Comparison of ENCODE assay signal across 1 cellular context in the genomic region with DNA sequence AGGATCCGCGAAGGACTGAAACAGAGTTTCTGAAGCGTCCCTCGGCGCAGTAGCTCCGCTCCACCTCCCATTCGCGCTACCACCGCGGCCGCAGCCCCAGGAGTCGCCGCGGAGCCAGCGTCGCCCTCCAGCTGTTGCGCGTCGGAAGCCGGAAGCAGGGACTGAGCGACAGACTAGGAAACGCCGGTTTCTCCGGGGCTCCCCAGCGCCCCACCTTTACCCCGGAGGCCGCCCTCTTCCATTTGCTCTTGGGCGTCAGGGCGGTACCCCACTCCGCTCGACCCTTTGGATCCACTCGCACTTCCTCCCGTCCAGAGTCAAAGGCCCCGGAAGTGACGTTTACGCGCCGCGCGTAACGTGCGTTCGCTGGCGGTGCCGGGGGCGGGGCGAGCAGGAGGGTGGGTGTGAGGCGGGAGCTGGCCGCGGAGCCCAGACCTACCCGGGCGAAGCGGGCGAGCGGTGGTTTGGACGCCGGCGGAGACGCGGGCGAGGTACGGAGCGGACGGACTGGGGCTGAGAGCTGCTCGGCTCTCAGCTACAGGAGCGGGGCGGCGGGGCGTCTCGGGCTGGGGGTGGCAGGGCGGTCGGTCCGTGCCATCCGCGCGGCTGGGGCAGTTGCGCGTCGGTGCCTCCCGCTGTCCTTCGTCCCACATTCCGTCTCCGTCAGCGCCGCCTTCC.
TF ChIP-seq lines count a peak whose summit lies in the region.

TSS of gene RABGEF1 (plus strand) at position 432 of the 678 bp plus-strand sequence. CDS start 31,167 bp downstream, outside the sequence.

TF ChIP-seq in K562, 482 proteins besides CTCF, POLR2A, EP300 and RAD21 (continued from another document and continues in another):
- TF ChIP-seq NR2C2 (CRISPR knock-in tag; IDR thresholded peaks at IDR 0.05) (0 out of 2 replicates have a peak, but pooled peaks have one; percentile 26), NR2C2 (tag; IDR thresholded peaks at IDR 0.05) (peak; percentile 96), KDM2B (CRISPR knock-in tag; IDR thresholded peaks at IDR 0.05) (peak; percentile 70; the same call in 1 of the 2 replicates), SP1 (CRISPR knock-in tag; IDR thresholded peaks at IDR 0.05) (0 out of 2 replicates have a peak, but pooled peaks have one; percentile 71), DDX20 (tag; IDR thresholded peaks at IDR 0.05; ENCODE audit: low read depth) (no peak), MTA2 (IDR thresholded peaks at IDR 0.05; ENCODE audit: low read depth) (no peak), U2AF1 (optimal IDR thresholded peaks at IDR 0.05; ENCODE audit: low read depth, low read length) (peak; percentile 85), NR1H2 (CRISPR knock-in tag; IDR thresholded peaks at IDR 0.05) (0 out of 2 replicates have a peak, but pooled peaks have one; percentile 53), C11orf30 (IDR thresholded peaks at IDR 0.05; ENCODE audit: low read depth) (peak; percentile 84), EZH2 (IDR thresholded peaks at IDR 0.05; ENCODE audit: borderline replicate concordance, low read depth, low read length) (no peak), CTBP1 (IDR thresholded peaks at IDR 0.05; ENCODE audit: borderline replicate concordance) (peak; percentile 44; the same call in 1 of the 2 replicates), FOXJ2 (tag; IDR thresholded peaks at IDR 0.05) (no peak; the same call in 1 of the 2 replicates), ZNF224 (CRISPR knock-in tag; IDR thresholded peaks at IDR 0.05) (no peak), BCOR (IDR thresholded peaks at IDR 0.05) (peak; percentile 43; the same call in 1 of the 2 replicates), HDAC1 (IDR thresholded peaks at IDR 0.05) (peak in 1 of 2 experiments; percentile 89; a peak in 2 of 4 replicates), RBFOX2 (IDR thresholded peaks at IDR 0.05; ENCODE audit: low read depth, low read length) (peak; percentile 94), YBX1 (IDR thresholded peaks at IDR 0.05) (no peak), DACH1 (IDR thresholded peaks at IDR 0.05; ENCODE audit: partially characterized antibody) (peak; percentile 93), DNMT1 (IDR thresholded peaks at IDR 0.05) (no peak), POLR3G (IDR thresholded peaks at IDR 0.05; ENCODE audit: extremely low read depth, insufficient read length, insufficient replicate concordance) (no peak), SRSF7 (optimal IDR thresholded peaks at IDR 0.05; ENCODE audit: low read depth, low read length) (no peak), ZNF778 (CRISPR knock-in tag; IDR thresholded peaks at IDR 0.05) (no peak), PYGO2 (tag; IDR thresholded peaks at IDR 0.05) (no peak), ZBED1 (IDR thresholded peaks at IDR 0.05) (peak; percentile 77), MLLT1 (IDR thresholded peaks at IDR 0.05) (peak in 1 of 2 experiments; percentile 4; a peak in 2 of 4 replicates), KDM5B (IDR thresholded peaks at IDR 0.05; ENCODE audit: insufficient replicate concordance, low read depth, low read length) (peak; percentile 92), FOXK2 (conservative IDR thresholded peaks at IDR 0.05 in 1 of 2, IDR thresholded peaks at IDR 0.05 in 1 of 2; ENCODE audit: low read depth in 2 of 2) (peak; percentile 41 to 68; a peak in 3 of 4 replicates), SRF (CRISPR knock-in tag; IDR thresholded peaks at IDR 0.05) (peak in 1 of 2 experiments; percentile 58; a peak in 1 of 4 replicates), BRD9 (IDR thresholded peaks at IDR 0.05; ENCODE audit: low read depth, partially characterized antibody) (no peak), PHF20 (IDR thresholded peaks at IDR 0.05; ENCODE audit: partially characterized antibody) (peak; percentile 90), RREB1 (CRISPR knock-in tag; IDR thresholded peaks at IDR 0.05) (no peak), FOXA3 (CRISPR knock-in tag; conservative IDR thresholded peaks at IDR 0.05 in 1 of 2, IDR thresholded peaks at IDR 0.05 in 1 of 2) (no peak; a peak in 1 of 4 replicates), MBD1 (CRISPR knock-in tag; IDR thresholded peaks at IDR 0.05) (no peak), ZFX (CRISPR knock-in tag; IDR thresholded peaks at IDR 0.05) (peak; percentile 65), ZNF12 (CRISPR knock-in tag; IDR thresholded peaks at IDR 0.05) (peak; percentile 68; the same call in 1 of the 2 replicates), ETS1 (conservative IDR thresholded peaks at IDR 0.05; ENCODE audit: control insufficient read depth, low read depth, low read length) (peak; percentile 79), HMGXB4 (CRISPR knock-in tag; IDR thresholded peaks at IDR 0.05) (peak; percentile 62; the same call in 1 of the 2 replicates), KLF6 (CRISPR knock-in tag; IDR thresholded peaks at IDR 0.05; ENCODE audit: borderline replicate concordance) (peak; percentile 51; the same call in 1 of the 2 replicates)
- TF ChIP-seq, protein P1, sequence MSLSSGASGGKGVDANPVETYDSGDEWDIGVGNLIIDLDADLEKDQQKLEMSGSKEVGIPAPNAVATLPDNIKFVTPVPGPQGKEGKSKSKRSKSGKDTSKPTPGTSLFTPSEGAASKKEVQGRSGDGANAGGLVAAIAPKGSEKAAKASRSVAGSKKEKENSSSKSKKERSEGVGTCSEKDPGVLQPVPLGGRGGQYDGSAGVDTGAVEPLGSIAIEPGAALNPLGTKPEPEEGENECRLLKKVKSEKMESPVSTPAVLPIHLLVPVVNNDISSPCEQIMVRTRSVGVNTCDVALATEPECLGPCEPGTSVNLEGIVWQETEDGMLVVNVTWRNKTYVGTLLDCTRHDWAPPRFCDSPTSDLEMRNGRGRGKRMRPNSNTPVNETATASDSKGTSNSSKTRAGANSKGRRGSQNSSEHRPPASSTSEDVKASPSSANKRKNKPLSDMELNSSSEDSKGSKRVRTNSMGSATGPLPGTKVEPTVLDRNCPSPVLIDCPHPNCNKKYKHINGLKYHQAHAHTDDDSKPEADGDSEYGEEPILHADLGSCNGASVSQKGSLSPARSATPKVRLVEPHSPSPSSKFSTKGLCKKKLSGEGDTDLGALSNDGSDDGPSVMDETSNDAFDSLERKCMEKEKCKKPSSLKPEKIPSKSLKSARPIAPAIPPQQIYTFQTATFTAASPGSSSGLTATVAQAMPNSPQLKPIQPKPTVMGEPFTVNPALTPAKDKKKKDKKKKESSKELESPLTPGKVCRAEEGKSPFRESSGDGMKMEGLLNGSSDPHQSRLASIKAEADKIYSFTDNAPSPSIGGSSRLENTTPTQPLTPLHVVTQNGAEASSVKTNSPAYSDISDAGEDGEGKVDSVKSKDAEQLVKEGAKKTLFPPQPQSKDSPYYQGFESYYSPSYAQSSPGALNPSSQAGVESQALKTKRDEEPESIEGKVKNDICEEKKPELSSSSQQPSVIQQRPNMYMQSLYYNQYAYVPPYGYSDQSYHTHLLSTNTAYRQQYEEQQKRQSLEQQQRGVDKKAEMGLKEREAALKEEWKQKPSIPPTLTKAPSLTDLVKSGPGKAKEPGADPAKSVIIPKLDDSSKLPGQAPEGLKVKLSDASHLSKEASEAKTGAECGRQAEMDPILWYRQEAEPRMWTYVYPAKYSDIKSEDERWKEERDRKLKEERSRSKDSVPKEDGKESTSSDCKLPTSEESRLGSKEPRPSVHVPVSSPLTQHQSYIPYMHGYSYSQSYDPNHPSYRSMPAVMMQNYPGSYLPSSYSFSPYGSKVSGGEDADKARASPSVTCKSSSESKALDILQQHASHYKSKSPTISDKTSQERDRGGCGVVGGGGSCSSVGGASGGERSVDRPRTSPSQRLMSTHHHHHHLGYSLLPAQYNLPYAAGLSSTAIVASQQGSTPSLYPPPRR (CRISPR knock-in tag; IDR thresholded peaks at IDR 0.05; ENCODE audit: borderline replicate concordance), result no peak
- TF ChIP-seq, protein P2, sequence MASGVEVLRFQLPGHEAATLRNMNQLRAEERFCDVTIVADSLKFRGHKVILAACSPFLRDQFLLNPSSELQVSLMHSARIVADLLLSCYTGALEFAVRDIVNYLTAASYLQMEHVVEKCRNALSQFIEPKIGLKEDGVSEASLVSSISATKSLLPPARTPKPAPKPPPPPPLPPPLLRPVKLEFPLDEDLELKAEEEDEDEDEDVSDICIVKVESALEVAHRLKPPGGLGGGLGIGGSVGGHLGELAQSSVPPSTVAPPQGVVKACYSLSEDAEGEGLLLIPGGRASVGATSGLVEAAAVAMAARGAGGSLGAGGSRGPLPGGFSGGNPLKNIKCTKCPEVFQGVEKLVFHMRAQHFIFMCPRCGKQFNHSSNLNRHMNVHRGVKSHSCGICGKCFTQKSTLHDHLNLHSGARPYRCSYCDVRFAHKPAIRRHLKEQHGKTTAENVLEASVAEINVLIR (CRISPR knock-in tag; IDR thresholded peaks at IDR 0.05), result peak; percentile 86
